In the genomic region with DNA sequence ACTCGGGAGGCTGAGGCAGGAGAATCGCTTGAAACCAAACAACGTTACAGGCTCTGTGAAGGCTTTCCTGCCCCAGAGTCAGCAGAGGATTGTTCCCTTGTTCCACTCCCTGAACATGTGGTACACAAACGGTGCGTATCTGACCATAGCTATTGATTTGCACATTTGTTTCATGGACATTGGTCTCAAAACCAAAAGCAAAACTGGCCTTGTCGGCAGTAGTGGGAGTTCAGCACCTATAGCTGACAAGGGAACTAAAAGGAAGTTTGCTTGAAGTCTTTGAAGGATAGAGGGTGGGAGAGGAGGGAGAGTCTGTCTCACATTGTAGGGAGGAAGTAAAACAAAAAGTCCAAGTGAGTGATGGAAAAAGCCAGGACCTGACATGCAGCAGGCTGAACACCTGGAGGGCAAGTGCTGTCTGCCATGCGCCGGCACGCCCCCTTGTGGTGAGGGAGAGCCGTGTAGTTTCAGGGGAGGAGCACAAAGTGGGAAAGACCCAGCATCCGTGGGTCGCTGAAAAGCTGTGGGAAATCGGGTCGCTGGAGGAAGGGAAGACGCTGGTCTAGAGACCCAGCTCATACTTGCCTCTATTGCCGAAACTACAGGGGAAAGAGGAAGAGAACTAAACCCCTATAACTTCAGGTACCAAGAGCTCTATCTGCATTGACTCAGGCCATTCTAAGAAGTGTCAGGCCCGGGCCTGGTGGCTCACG, we compare ENCODE assay signal across 8 cellular contexts. TPM values are rescaled to one million over a fixed set of nuclear protein-coding genes. Genes with fewer than 3 reads are reported as not detected.
DNase-seq lines count a peak whose midpoint lies in the region; ATAC-seq, FAIRE-seq and TF ChIP-seq lines count a peak whose summit lies in the region.

No MANE protein-coding gene starts in this region.

- BruUV-seq in PC-3 (replicated peaks; lab: Mats Ljungman, UMichigan) = no TSS peak

- no peaks in the 10 kb centered on the region for H3K9me2 ChIP-seq in PC-3 (replicated peaks; ENCODE audit: low read length)

- H3K36me3 ChIP-seq in PC-3 (ENCODE audit: low read depth, low read length) = no peaks in the 10 kb centered on the region; the same call in 1 of the 2 replicates
- peaks cover 7% of the 10 kb centered on the region for H3K36me3 ChIP-seq in neutrophil

- TF ChIP-seq CTCF in PC-3 (conservative IDR thresholded peaks at IDR 0.05; ENCODE audit: low read depth, low read length) = peak; percentile 80
- peak; percentile 90 for TF ChIP-seq CTCF in fibroblast of mammary gland (conservative IDR thresholded peaks at IDR 0.05; ENCODE audit: control insufficient read depth, insufficient read depth, low read depth, low read length)
- TF ChIP-seq CTCF in neutrophil (IDR thresholded peaks at IDR 0.05) = peak; percentile 77

- no peaks in the 10 kb centered on the region for H3K79me2 ChIP-seq in PC-3 (ENCODE audit: low read length)

- H4K20me1 ChIP-seq in PC-3 (ENCODE audit: low read length) = peaks cover 6% of the 10 kb centered on the region; the same call in 1 of the 2 replicates

- H3K4me1 ChIP-seq in PC-3 (ENCODE audit: insufficient read depth, low read length) (peaks cover 16% of the 10 kb centered on the region), neutrophil (ENCODE audit: control insufficient read depth in 1 of 2, insufficient read depth in 1 of 2, low read depth in 1 of 2, low read length in 1 of 2) (no peaks in the 10 kb centered on the region)

- peaks cover 6% of the 10 kb centered on the region for H3K27me3 Mint-ChIP-seq in activated T-cell treated with anti-CD3 and anti-CD28 coated beads, Interleukin-2, amount 50 U/mL, for 72 hours (ENCODE audit: low read depth)

- no peak overlapping the region for H3K9ac ChIP-seq in PC-3 (ENCODE audit: low read length)

- H3K36me3 Mint-ChIP-seq in activated T-cell treated with anti-CD3 and anti-CD28 coated beads, Interleukin-2, amount 50 U/mL, for 72 hours (ENCODE audit: insufficient read depth in 2 of 2) = peaks cover 0 to 3% of the 10 kb centered on the region in 2 donors

- DNase-seq in DMS153 treated with DMSO at 0.1 percent for 48 hours (lab: John Stamatoyannopoulos, UW; ENCODE audit: unreplicated experiment) = peak; percentile 61
- DNase-seq in HTR-8/SVneo (ENCODE audit: insufficient read length, low spot score) = peak; percentile 80
- DNase-seq in PC-3 = peak; percentile 68
- DNase-seq in activated T-cell treated with anti-CD3 and anti-CD28 coated beads, Interleukin-2, amount 50 U/mL, for 72 hours = peak; percentile 81 to 87
- peak; percentile 63 for DNase-seq in fibroblast of mammary gland (ENCODE audit: low read depth)
- peak; percentile 67 for DNase-seq in superior temporal gyrus (ENCODE audit: extremely low spot score)

- CTCF ChIA-PET in PC-3 (lab: Charles Lee) = interaction anchor here (0.7 to 1.0 kb wide), 2 partner anchors 102 to 375 kb away, joined by 3 to 5 read pairs; no protein-coding TSS in a partner anchor

- H2AFZ ChIP-seq in PC-3 (ENCODE audit: low read length) = no peak overlapping the region

- H3K4me2 ChIP-seq in PC-3 (ENCODE audit: low read length) = no peak overlapping the region

- H3K27ac Mint-ChIP-seq in activated T-cell treated with anti-CD3 and anti-CD28 coated beads, Interleukin-2, amount 50 U/mL, for 72 hours = peak overlapping the region; percentile 82

- H3K27ac ChIP-seq in PC-3 (ENCODE audit: low read length) = no peak overlapping the region
- no peak overlapping the region for H3K27ac ChIP-seq in neutrophil

- H3K9me3 ChIP-seq in PC-3 (ENCODE audit: low read length) (no peaks in the 10 kb centered on the region), neutrophil (no peaks in the 10 kb centered on the region)

- no peak overlapping the region for H3K4me3 ChIP-seq in PC-3 (ENCODE audit: low read length)
- H3K4me3 ChIP-seq in fibroblast of mammary gland (ENCODE audit: control insufficient read depth, low read depth, low read length) = no peak overlapping the region
- no peak overlapping the region for H3K4me3 ChIP-seq in neutrophil (ENCODE audit: low read depth in 1 of 2, low read length in 1 of 2)

- no peaks in the 10 kb centered on the region for H3F3A ChIP-seq in PC-3 (ENCODE audit: low read length, unreplicated experiment)

- POLR2A ChIA-PET in PC-3 (lab: Charles Lee; ENCODE audit: unreplicated experiment) = no interaction called here

- intact Hi-C loops in PC-3 (cut with micrococcal nuclease) = no loop called here

- FAIRE-seq in HTR-8/SVneo (lab: Jason Lieb, UNC) = peak; percentile 85

- peak overlapping the region in 1 of 2 donors; percentile 36 for H3K4me3 Mint-ChIP-seq in activated T-cell treated with anti-CD3 and anti-CD28 coated beads, Interleukin-2, amount 50 U/mL, for 72 hours

- H3K27me3 ChIP-seq in PC-3 (ENCODE audit: low read length) (no peaks in the 10 kb centered on the region), neutrophil (no peaks in the 10 kb centered on the region)

- no peaks in the 10 kb centered on the region for H3K9me3 Mint-ChIP-seq in activated T-cell treated with anti-CD3 and anti-CD28 coated beads, Interleukin-2, amount 50 U/mL, for 72 hours

- peaks cover 14% of the 10 kb centered on the region for H3K4me1 Mint-ChIP-seq in activated T-cell treated with anti-CD3 and anti-CD28 coated beads, Interleukin-2, amount 50 U/mL, for 72 hours (ENCODE audit: low read depth)

- ATAC-seq in GM21526 (IDR thresholded peaks at IDR 0.05; ENCODE audit: low FRiP score, unreplicated experiment) (peak; percentile 68), PC-3 (peak; percentile 61)
- peak; percentile 70 to 79 for ATAC-seq in activated T-cell treated with anti-CD3 and anti-CD28 coated beads, Interleukin-2, amount 50 U/mL, for 72 hours (replicated peaks in 1 of 2)

RNA-seq across cellular contexts. Expression of a gene that starts 58.0 kb away (rescaled TPM):
- 67.9 and 74.6 TPM in 2 replicates for total RNA-seq in PC-3 (2014; rRNA removed)
- 100 to 1,000 TPM in 1 of 2 donors, 10 to 100 TPM in 1; 88.7 to 112 TPM for total RNA-seq in activated T-cell treated with anti-CD3 and anti-CD28 coated beads, Interleukin-2, amount 50 U/mL, for 72 hours
